In the genomic region with DNA sequence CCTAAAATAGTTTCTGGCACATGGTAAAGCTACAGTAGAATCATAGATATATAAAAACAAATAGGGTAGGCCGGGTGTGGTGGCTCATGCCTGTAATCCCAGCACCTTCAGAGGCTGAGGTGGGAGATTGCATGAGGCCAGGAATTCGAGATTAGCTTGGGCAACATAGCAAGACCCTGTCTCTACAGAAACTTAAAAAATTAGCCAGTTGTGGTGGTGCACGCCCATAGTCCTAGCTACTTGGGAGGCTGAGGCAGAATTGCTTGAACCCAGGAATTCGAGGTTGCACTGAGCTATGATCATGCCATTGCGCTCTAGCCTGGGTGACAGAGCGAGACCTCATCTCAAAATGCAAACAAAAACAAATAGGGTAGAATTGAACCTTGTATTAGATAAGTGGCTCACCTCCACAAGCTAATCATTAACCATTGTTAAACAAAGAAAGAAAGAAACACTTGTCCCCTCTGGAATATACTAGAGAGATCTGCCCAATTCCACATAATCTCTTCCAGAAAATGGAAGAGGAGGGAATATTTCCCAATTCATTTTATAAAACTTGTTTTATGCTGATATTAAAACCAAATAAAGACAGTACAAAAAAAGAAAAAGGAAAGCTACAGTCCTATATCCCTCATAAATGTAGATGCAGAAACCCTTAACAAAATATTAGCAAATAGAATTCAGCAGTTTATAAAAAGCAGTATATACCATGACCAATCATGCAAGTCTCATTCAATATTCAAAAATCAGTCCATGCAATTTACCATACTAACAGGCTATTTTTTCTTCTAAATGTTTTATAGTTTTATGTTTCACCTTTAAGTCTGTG, we compare ENCODE assay signal across 1 cellular context.
TF ChIP-seq lines count a peak whose summit lies in the region.

No MANE protein-coding gene starts in this region.

TF ChIP-seq in HepG2, 621 proteins besides CTCF, POLR2A, EP300 and RAD21 (continued from another document and continues in another):
- TF ChIP-seq, protein P1, sequence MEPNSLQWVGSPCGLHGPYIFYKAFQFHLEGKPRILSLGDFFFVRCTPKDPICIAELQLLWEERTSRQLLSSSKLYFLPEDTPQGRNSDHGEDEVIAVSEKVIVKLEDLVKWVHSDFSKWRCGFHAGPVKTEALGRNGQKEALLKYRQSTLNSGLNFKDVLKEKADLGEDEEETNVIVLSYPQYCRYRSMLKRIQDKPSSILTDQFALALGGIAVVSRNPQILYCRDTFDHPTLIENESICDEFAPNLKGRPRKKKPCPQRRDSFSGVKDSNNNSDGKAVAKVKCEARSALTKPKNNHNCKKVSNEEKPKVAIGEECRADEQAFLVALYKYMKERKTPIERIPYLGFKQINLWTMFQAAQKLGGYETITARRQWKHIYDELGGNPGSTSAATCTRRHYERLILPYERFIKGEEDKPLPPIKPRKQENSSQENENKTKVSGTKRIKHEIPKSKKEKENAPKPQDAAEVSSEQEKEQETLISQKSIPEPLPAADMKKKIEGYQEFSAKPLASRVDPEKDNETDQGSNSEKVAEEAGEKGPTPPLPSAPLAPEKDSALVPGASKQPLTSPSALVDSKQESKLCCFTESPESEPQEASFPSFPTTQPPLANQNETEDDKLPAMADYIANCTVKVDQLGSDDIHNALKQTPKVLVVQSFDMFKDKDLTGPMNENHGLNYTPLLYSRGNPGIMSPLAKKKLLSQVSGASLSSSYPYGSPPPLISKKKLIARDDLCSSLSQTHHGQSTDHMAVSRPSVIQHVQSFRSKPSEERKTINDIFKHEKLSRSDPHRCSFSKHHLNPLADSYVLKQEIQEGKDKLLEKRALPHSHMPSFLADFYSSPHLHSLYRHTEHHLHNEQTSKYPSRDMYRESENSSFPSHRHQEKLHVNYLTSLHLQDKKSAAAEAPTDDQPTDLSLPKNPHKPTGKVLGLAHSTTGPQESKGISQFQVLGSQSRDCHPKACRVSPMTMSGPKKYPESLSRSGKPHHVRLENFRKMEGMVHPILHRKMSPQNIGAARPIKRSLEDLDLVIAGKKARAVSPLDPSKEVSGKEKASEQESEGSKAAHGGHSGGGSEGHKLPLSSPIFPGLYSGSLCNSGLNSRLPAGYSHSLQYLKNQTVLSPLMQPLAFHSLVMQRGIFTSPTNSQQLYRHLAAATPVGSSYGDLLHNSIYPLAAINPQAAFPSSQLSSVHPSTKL (CRISPR knock-in tag; IDR thresholded peaks at IDR 0.05), result peak; percentile 96
- no peak; the same call in 1 of the 2 replicates for TF ChIP-seq SIN3B (IDR thresholded peaks at IDR 0.05; ENCODE audit: low read length)
- no peak for TF ChIP-seq TAF15 (IDR thresholded peaks at IDR 0.05; ENCODE audit: low read depth, low read length, poor library complexity, severe bottlenecking)
- TF ChIP-seq ZFP1 (CRISPR knock-in tag; IDR thresholded peaks at IDR 0.05), result peak; percentile 94; the same call in 1 of the 2 replicates
- peak; percentile 85 for TF ChIP-seq MED1 (CRISPR knock-in tag; IDR thresholded peaks at IDR 0.05)
- TF ChIP-seq, protein P2, sequence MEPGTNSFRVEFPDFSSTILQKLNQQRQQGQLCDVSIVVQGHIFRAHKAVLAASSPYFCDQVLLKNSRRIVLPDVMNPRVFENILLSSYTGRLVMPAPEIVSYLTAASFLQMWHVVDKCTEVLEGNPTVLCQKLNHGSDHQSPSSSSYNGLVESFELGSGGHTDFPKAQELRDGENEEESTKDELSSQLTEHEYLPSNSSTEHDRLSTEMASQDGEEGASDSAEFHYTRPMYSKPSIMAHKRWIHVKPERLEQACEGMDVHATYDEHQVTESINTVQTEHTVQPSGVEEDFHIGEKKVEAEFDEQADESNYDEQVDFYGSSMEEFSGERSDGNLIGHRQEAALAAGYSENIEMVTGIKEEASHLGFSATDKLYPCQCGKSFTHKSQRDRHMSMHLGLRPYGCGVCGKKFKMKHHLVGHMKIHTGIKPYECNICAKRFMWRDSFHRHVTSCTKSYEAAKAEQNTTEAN (CRISPR knock-in tag; conservative IDR thresholded peaks at IDR 0.05), result peak; percentile 42; the same call in 1 of the 2 replicates
- no peak; the same call in 1 of the 2 replicates for TF ChIP-seq KMT2B (CRISPR knock-in tag; IDR thresholded peaks at IDR 0.05)
- TF ChIP-seq ZNF83 (CRISPR knock-in tag; IDR thresholded peaks at IDR 0.05; ENCODE audit: borderline replicate concordance), result 0 out of 2 replicates have a peak, but pooled peaks have one; percentile 63
- peak; percentile 73; the same call in 1 of the 2 replicates for TF ChIP-seq ZSCAN12 (CRISPR knock-in tag; IDR thresholded peaks at IDR 0.05)
- peak; percentile 46 for TF ChIP-seq SKI (IDR thresholded peaks at IDR 0.05; ENCODE audit: partially characterized antibody)
- no peak for TF ChIP-seq ZNF737 (CRISPR knock-in tag; IDR thresholded peaks at IDR 0.05; ENCODE audit: borderline replicate concordance)
- TF ChIP-seq ZFP90 (CRISPR knock-in tag; IDR thresholded peaks at IDR 0.05; ENCODE audit: borderline replicate concordance), result 0 out of 2 replicates have a peak, but pooled peaks have one; percentile 74
- TF ChIP-seq, protein P3, sequence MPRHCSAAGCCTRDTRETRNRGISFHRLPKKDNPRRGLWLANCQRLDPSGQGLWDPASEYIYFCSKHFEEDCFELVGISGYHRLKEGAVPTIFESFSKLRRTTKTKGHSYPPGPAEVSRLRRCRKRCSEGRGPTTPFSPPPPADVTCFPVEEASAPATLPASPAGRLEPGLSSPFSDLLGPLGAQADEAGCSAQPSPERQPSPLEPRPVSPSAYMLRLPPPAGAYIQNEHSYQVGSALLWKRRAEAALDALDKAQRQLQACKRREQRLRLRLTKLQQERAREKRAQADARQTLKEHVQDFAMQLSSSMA (CRISPR knock-in tag; IDR thresholded peaks at IDR 0.05), result no peak
- TF ChIP-seq, protein P4, sequence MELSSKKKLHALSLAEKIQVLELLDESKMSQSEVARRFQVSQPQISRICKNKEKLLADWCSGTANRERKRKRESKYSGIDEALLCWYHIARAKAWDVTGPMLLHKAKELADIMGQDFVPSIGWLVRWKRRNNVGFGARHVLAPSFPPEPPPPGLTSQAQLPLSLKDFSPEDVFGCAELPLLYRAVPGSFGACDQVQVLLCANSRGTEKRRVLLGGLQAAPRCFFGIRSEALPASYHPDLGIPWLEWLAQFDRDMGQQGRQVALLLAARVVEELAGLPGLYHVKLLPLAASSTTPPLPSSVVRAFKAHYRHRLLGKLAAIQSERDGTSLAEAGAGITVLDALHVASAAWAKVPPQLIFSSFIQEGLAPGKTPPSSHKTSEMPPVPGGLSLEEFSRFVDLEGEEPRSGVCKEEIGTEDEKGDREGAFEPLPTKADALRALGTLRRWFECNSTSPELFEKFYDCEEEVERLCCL (CRISPR knock-in tag; IDR thresholded peaks at IDR 0.05; ENCODE audit: borderline replicate concordance), result no peak
- no peak for TF ChIP-seq ZNF543 (CRISPR knock-in tag; IDR thresholded peaks at IDR 0.05)
- TF ChIP-seq, protein P5, sequence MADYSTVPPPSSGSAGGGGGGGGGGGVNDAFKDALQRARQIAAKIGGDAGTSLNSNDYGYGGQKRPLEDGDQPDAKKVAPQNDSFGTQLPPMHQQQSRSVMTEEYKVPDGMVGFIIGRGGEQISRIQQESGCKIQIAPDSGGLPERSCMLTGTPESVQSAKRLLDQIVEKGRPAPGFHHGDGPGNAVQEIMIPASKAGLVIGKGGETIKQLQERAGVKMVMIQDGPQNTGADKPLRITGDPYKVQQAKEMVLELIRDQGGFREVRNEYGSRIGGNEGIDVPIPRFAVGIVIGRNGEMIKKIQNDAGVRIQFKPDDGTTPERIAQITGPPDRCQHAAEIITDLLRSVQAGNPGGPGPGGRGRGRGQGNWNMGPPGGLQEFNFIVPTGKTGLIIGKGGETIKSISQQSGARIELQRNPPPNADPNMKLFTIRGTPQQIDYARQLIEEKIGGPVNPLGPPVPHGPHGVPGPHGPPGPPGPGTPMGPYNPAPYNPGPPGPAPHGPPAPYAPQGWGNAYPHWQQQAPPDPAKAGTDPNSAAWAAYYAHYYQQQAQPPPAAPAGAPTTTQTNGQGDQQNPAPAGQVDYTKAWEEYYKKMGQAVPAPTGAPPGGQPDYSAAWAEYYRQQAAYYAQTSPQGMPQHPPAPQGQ (CRISPR knock-in tag; IDR thresholded peaks at IDR 0.05; ENCODE audit: borderline replicate concordance), result no peak; the same call in 1 of the 2 replicates
- 0 out of 2 replicates have a peak, but pooled peaks have one; percentile 37 for TF ChIP-seq HOXD1 (CRISPR knock-in tag; IDR thresholded peaks at IDR 0.05)
- peak; percentile 46; the same call in 1 of the 2 replicates for TF ChIP-seq ZNF549 (CRISPR knock-in tag; IDR thresholded peaks at IDR 0.05)
- TF ChIP-seq ZNF180 (CRISPR knock-in tag; IDR thresholded peaks at IDR 0.05; ENCODE audit: borderline replicate concordance, low read depth), result no peak
- peak; percentile 99 for TF ChIP-seq SSRP1 (CRISPR knock-in tag; IDR thresholded peaks at IDR 0.05)
- TF ChIP-seq KDM5A (IDR thresholded peaks at IDR 0.05; ENCODE audit: borderline replicate concordance, low read length), result no peak; the same call in 1 of the 2 replicates
- no peak for TF ChIP-seq ZNF260 (CRISPR knock-in tag; IDR thresholded peaks at IDR 0.05; ENCODE audit: borderline replicate concordance, low read depth)
- TF ChIP-seq ZNF282 (IDR thresholded peaks at IDR 0.05; ENCODE audit: partially characterized antibody), result no peak
- TF ChIP-seq PAX8 (CRISPR knock-in tag; IDR thresholded peaks at IDR 0.05; ENCODE audit: borderline replicate concordance), result no peak
- TF ChIP-seq ZBTB7A (CRISPR knock-in tag; IDR thresholded peaks at IDR 0.05), result no peak
- TF ChIP-seq, protein P6, sequence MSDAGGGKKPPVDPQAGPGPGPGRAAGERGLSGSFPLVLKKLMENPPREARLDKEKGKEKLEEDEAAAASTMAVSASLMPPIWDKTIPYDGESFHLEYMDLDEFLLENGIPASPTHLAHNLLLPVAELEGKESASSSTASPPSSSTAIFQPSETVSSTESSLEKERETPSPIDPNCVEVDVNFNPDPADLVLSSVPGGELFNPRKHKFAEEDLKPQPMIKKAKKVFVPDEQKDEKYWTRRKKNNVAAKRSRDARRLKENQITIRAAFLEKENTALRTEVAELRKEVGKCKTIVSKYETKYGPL (CRISPR knock-in tag; IDR thresholded peaks at IDR 0.05), result peak; percentile 70; the same call in 1 of the 2 replicates
- TF ChIP-seq TAF1 (CRISPR knock-in tag; IDR thresholded peaks at IDR 0.05), result peak; percentile 46
- TF ChIP-seq MAF1 (CRISPR knock-in tag; IDR thresholded peaks at IDR 0.05; ENCODE audit: borderline replicate concordance), result 0 out of 2 replicates have a peak, but pooled peaks have one; percentile 47
- TF ChIP-seq SALL2 (CRISPR knock-in tag; IDR thresholded peaks at IDR 0.05), result no peak
- 0 out of 2 replicates have a peak, but pooled peaks have one; percentile 32 for TF ChIP-seq ZNF317 (CRISPR knock-in tag; IDR thresholded peaks at IDR 0.05)
- TF ChIP-seq SP4 (CRISPR knock-in tag; IDR thresholded peaks at IDR 0.05), result no peak
- TF ChIP-seq, protein P7, sequence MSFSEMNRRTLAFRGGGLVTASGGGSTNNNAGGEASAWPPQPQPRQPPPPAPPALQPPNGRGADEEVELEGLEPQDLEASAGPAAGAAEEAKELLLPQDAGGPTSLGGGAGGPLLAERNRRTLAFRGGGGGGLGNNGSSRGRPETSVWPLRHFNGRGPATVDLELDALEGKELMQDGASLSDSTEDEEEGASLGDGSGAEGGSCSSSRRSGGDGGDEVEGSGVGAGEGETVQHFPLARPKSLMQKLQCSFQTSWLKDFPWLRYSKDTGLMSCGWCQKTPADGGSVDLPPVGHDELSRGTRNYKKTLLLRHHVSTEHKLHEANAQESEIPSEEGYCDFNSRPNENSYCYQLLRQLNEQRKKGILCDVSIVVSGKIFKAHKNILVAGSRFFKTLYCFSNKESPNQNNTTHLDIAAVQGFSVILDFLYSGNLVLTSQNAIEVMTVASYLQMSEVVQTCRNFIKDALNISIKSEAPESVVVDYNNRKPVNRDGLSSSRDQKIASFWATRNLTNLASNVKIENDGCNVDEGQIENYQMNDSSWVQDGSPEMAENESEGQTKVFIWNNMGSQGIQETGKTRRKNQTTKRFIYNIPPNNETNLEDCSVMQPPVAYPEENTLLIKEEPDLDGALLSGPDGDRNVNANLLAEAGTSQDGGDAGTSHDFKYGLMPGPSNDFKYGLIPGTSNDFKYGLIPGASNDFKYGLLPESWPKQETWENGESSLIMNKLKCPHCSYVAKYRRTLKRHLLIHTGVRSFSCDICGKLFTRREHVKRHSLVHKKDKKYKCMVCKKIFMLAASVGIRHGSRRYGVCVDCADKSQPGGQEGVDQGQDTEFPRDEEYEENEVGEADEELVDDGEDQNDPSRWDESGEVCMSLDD (CRISPR knock-in tag; IDR thresholded peaks at IDR 0.05; ENCODE audit: borderline replicate concordance), result peak; percentile 62; the same call in 1 of the 2 replicates
- 0 out of 2 replicates have a peak, but pooled peaks have one; percentile 1 for TF ChIP-seq ZNF468 (CRISPR knock-in tag; IDR thresholded peaks at IDR 0.05)
- no peak for TF ChIP-seq ZNF850 (CRISPR knock-in tag; conservative IDR thresholded peaks at IDR 0.05)
- peak; percentile 64; the same call in 1 of the 2 replicates for TF ChIP-seq THAP11 (CRISPR knock-in tag; IDR thresholded peaks at IDR 0.05)
- TF ChIP-seq PHB2 (IDR thresholded peaks at IDR 0.05; ENCODE audit: partially characterized antibody), result no peak
- no peak for TF ChIP-seq ZNF570 (CRISPR knock-in tag; IDR thresholded peaks at IDR 0.05; ENCODE audit: borderline replicate concordance)
- TF ChIP-seq KLF11 (CRISPR knock-in tag; IDR thresholded peaks at IDR 0.05), result no peak
- TF ChIP-seq HES4 (CRISPR knock-in tag; IDR thresholded peaks at IDR 0.05; ENCODE audit: borderline replicate concordance), result no peak
- TF ChIP-seq FOXM1 (CRISPR knock-in tag; IDR thresholded peaks at IDR 0.05), result no peak
- TF ChIP-seq RFXANK (CRISPR knock-in tag; IDR thresholded peaks at IDR 0.05), result peak; percentile 74
- peak; percentile 76 for TF ChIP-seq LCORL (IDR thresholded peaks at IDR 0.05)
- TF ChIP-seq LCORL (CRISPR knock-in tag; IDR thresholded peaks at IDR 0.05), result peak; percentile 95
- no peak for TF ChIP-seq FOSL1 (CRISPR knock-in tag; IDR thresholded peaks at IDR 0.05; ENCODE audit: borderline replicate concordance)
- TF ChIP-seq, protein P8, sequence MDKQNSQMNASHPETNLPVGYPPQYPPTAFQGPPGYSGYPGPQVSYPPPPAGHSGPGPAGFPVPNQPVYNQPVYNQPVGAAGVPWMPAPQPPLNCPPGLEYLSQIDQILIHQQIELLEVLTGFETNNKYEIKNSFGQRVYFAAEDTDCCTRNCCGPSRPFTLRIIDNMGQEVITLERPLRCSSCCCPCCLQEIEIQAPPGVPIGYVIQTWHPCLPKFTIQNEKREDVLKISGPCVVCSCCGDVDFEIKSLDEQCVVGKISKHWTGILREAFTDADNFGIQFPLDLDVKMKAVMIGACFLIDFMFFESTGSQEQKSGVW (CRISPR knock-in tag; IDR thresholded peaks at IDR 0.05; ENCODE audit: borderline replicate concordance), result no peak
- TF ChIP-seq SRSF9 (IDR thresholded peaks at IDR 0.05; ENCODE audit: borderline replicate concordance, insufficient read depth, low read depth, low read length, poor library complexity, severe bottlenecking), result no peak
- 0 out of 2 replicates have a peak, but pooled peaks have one; percentile 46 for TF ChIP-seq TMF1 (CRISPR knock-in tag; IDR thresholded peaks at IDR 0.05; ENCODE audit: low read depth)
- 0 out of 2 replicates have a peak, but pooled peaks have one; percentile 34 for TF ChIP-seq SOX13 (IDR thresholded peaks at IDR 0.05)
- peak; percentile 29 to 93; a peak in 3 of 4 replicates for TF ChIP-seq SOX13 (CRISPR knock-in tag; conservative IDR thresholded peaks at IDR 0.05 in 1 of 2, IDR thresholded peaks at IDR 0.05 in 1 of 2)
- peak; percentile 61 for TF ChIP-seq GABPB1 (CRISPR knock-in tag; IDR thresholded peaks at IDR 0.05)
- no peak for TF ChIP-seq ZNF296 (CRISPR knock-in tag; conservative IDR thresholded peaks at IDR 0.05)
- 0 out of 2 replicates have a peak, but pooled peaks have one; percentile 7 for TF ChIP-seq ZNF747 (CRISPR knock-in tag; IDR thresholded peaks at IDR 0.05; ENCODE audit: borderline replicate concordance)
- TF ChIP-seq ZNF33B (CRISPR knock-in tag; IDR thresholded peaks at IDR 0.05), result peak; percentile 79
- no peak for TF ChIP-seq ZFP37 (CRISPR knock-in tag; IDR thresholded peaks at IDR 0.05; ENCODE audit: borderline replicate concordance)
- no peak for TF ChIP-seq ZNF24 (IDR thresholded peaks at IDR 0.05)
